Comparison of ENCODE assay signal across 11 cellular contexts in genomic region chr16:79868841-79869240, GRCh38.
"Had no signal": no experiment of that assay in that cellular context is flagged by ENCODE, and none has a peak within 500 bp of the region (broad histone marks: within the 10 kb centered on the region; RNA-seq: fewer than 3 reads in every experiment).

No MANE protein-coding gene starts in this region.

- FAIRE-seq: H1, H54 had no signal

- H3K36me3 ChIP-seq: HAP-1 had no signal

- H3K4me2 ChIP-seq: GM23338 had no signal

- H3K9me3 ChIP-seq: HAP-1 had no signal

- H3K4me1 ChIP-seq: HAP-1 had no signal

- H3K27ac Mint-ChIP-seq: GM23338, H9, HFFc6 had no signal

- H3K4me3 Mint-ChIP-seq: GM23338, H9, HFFc6 had no signal

- H3K9me3 Mint-ChIP-seq: GM23338, H9 had no signal

- H3K9ac ChIP-seq: GM23248 had no signal

- ATAC-seq: GM23338, HCT116 had no signal

- DNase-seq: GM23248, GOT3, H7, H9, HCEC 1CT, HFFc6 had no signal

- H3K27ac ChIP-seq: GM23248 had no signal

- H2AFZ ChIP-seq: GM23248, GM23338 had no signal

- H3K4me1 Mint-ChIP-seq: GM23338, H9 had no signal

- H3K4me3 ChIP-seq: GM23248, GM23338, HAP-1 had no signal
